9 cellular contexts compared by ENCODE assay signal in genomic region chr17:18411377-18411864, GRCh38. TPM values are rescaled to one million over a fixed set of nuclear protein-coding genes. Genes with fewer than 3 reads are reported as not detected.
DNase-seq lines count a peak whose midpoint lies in the region; ATAC-seq and TF ChIP-seq lines count a peak whose summit lies in the region.
"Not testable (repeated sequence)": the region's sequence is repeated elsewhere in the genome, so short reads cannot be mapped to it uniquely, and the experiment has no call there.
"Had no signal": no experiment of that assay in that cellular context is flagged by ENCODE, and none has a peak within 500 bp of the region (broad histone marks: within the 10 kb centered on the region; RNA-seq: fewer than 3 reads in every experiment).

No MANE protein-coding gene starts in this region.

- H3K9ac ChIP-seq in BLaER1 (peak overlapping the region; percentile 78), NT2/D1 (ENCODE audit: insufficient read length, low read depth) (peak overlapping the region; percentile 76)

- not testable (repeated sequence) for H3K27me3 ChIP-seq in BLaER1; NT2/D1 (ENCODE audit: insufficient read depth, insufficient read length); neuron (ENCODE audit: insufficient read depth, low read length)

- H3K4me1 Mint-ChIP-seq in central memory CD8-positive, alpha-beta T cell = peaks cover 21% of the 10 kb centered on the region

- peak overlapping the region; percentile 90 for H3K27ac Mint-ChIP-seq in central memory CD8-positive, alpha-beta T cell (ENCODE audit: low read depth)

- DNase-seq in NT2/D1 (ENCODE audit: low read depth, low spot score); central memory CD8-positive, alpha-beta T cell (ENCODE audit: low spot score in 2 of 2): not testable (repeated sequence)
- peak; percentile 2 to 24 (median 19) for DNase-seq in activated CD8-positive, alpha-beta memory T cell treated with anti-CD3 and anti-CD28 coated beads for 48 hours (ENCODE audit: low read depth in 2 of 3, low spot score in 2 of 3)
- DNase-seq in left ventricle myocardium superior = peak; percentile 37
- DNase-seq in stimulated activated CD4-positive, alpha-beta T cell treated with anti-CD3 and anti-CD28 coated beads, TNF-alpha, amount 100 ng/mL, for 48 hours (ENCODE audit: low read depth in 3 of 3) = peak in 2 of 3 donors; percentile 3 to 8

- peak; percentile 34 for ATAC-seq in central memory CD8-positive, alpha-beta T cell (replicated peaks; ENCODE audit: extremely low read depth, poor library complexity, severe bottlenecking)
- peak; percentile 89 for ATAC-seq in left ventricle myocardium superior

- POLR2A ChIA-PET in HEK293 (lab: Yijun Ruan, JAX) = not testable (repeated sequence)

- peak overlapping the region; percentile 72 for H3K4me2 ChIP-seq in BLaER1

- CTCF ChIA-PET in HEK293 (lab: Yijun Ruan, JAX) = not testable (repeated sequence)

- intact Hi-C loops in left ventricle myocardium superior (cut with micrococcal nuclease) = not testable (repeated sequence)

- peak overlapping the region; percentile 82 for H3K27ac ChIP-seq in BLaER1
- peak overlapping the region; percentile 90 for H3K27ac ChIP-seq in HEK293 (ENCODE audit: extremely low read depth, low read depth, low read length)

- not testable (repeated sequence) for H3K36me3 Mint-ChIP-seq in central memory CD8-positive, alpha-beta T cell (ENCODE audit: insufficient read depth)

- H3K4me1 ChIP-seq in BLaER1 = peaks cover 17% of the 10 kb centered on the region
- not testable (repeated sequence) for H3K4me1 ChIP-seq in HEK293 (ENCODE audit: control insufficient read depth, insufficient read depth, low read length); NT2/D1 (ENCODE audit: insufficient read depth, insufficient read length); neuron (ENCODE audit: insufficient read depth, low read length)

- not testable (repeated sequence) for H3K27me3 Mint-ChIP-seq in central memory CD8-positive, alpha-beta T cell

- not testable (repeated sequence) for H2AFZ ChIP-seq in neuron (ENCODE audit: low read depth, low read length)

- H3K4me3 Mint-ChIP-seq in central memory CD8-positive, alpha-beta T cell = peak overlapping the region; percentile 97

- not testable (repeated sequence) for H3K9me3 Mint-ChIP-seq in central memory CD8-positive, alpha-beta T cell

- peak overlapping the region; percentile 68 for H3K4me3 ChIP-seq in BLaER1
- peak overlapping the region; percentile 44 for H3K4me3 ChIP-seq in HEK293 (ENCODE audit: low read depth, low read length)
- peak overlapping the region; percentile 45 for H3K4me3 ChIP-seq in NT2/D1 (ENCODE audit: insufficient read length, low read depth)
- peak overlapping the region; percentile 61 for H3K4me3 ChIP-seq in neuron (ENCODE audit: low read length)

- H3K36me3 ChIP-seq in BLaER1; HEK293 (ENCODE audit: control insufficient read depth in 2 of 2, insufficient read depth in 1 of 2, low read length in 2 of 2); NT2/D1 (ENCODE audit: insufficient read depth, insufficient read length, low read length); neuron (ENCODE audit: insufficient read depth, low read length): not testable (repeated sequence)

- not testable (repeated sequence) for H4K20me1 ChIP-seq in BLaER1

- H3K9me3 ChIP-seq in BLaER1; HEK293 (ENCODE audit: control insufficient read depth, insufficient read depth, low read depth, low read length); NT2/D1 (ENCODE audit: insufficient read depth, low read length); neuron (ENCODE audit: low read length): not testable (repeated sequence)

- TF ChIP-seq CTCF in HEK293 (tag by site-specific recombination; IDR thresholded peaks at IDR 0.05) = not testable (repeated sequence)

TF ChIP-seq in HEK293, 187 proteins besides CTCF, POLR2A, EP300 and RAD21 (continues in another document):
- peak; percentile 91 for TF ChIP-seq ZNF366 (tag by site-specific recombination; conservative IDR thresholded peaks at IDR 0.05)
- peak; percentile 81 for TF ChIP-seq SP3 (tag by site-specific recombination; IDR thresholded peaks at IDR 0.05)
- peak; percentile 76 for TF ChIP-seq ZNF76 (tag by site-specific recombination; IDR thresholded peaks at IDR 0.05; ENCODE audit: borderline replicate concordance, low read depth)
- TF ChIP-seq ZBTB17 (tag by site-specific recombination; IDR thresholded peaks at IDR 0.05) = peak; percentile 11; the same call in 1 of the 2 replicates
- peak; percentile 56; the same call in 1 of the 2 replicates for TF ChIP-seq KLF7 (tag by site-specific recombination; IDR thresholded peaks at IDR 0.05; ENCODE audit: borderline replicate concordance)
- peak; percentile 53; the same call in 1 of the 2 replicates for TF ChIP-seq ZFP69B (tag by site-specific recombination; IDR thresholded peaks at IDR 0.05)
- peak; percentile 59; the same call in 1 of the 2 replicates for TF ChIP-seq GLI4 (tag by site-specific recombination; IDR thresholded peaks at IDR 0.05)
- TF ChIP-seq PATZ1 (tag by site-specific recombination; IDR thresholded peaks at IDR 0.05) = peak; percentile 83
- peak; percentile 50; the same call in 1 of the 2 replicates for TF ChIP-seq ZBTB8A (tag by site-specific recombination; IDR thresholded peaks at IDR 0.05)
- peak; percentile 65 for TF ChIP-seq MYNN (tag by site-specific recombination; IDR thresholded peaks at IDR 0.05; ENCODE audit: borderline replicate concordance)
- peak; percentile 54; the same call in 1 of the 2 replicates for TF ChIP-seq ZNF2 (tag by site-specific recombination; IDR thresholded peaks at IDR 0.05)
- TF ChIP-seq ZNF18 (tag by site-specific recombination; IDR thresholded peaks at IDR 0.05) = 0 out of 2 replicates have a peak, but pooled peaks have one; percentile 33
- TF ChIP-seq ZNF324 (tag by site-specific recombination; IDR thresholded peaks at IDR 0.05) = peak; percentile 79
- peak; percentile 42; the same call in 1 of the 2 replicates for TF ChIP-seq ZSCAN23 (tag by site-specific recombination; IDR thresholded peaks at IDR 0.05)
- peak; percentile 80 for TF ChIP-seq KLF8 (tag by site-specific recombination; IDR thresholded peaks at IDR 0.05)
- TF ChIP-seq ZBTB26 (tag by site-specific recombination; optimal IDR thresholded peaks at IDR 0.05) = peak; percentile 34
- peak; percentile 98 for TF ChIP-seq EGR2 (tag by site-specific recombination; IDR thresholded peaks at IDR 0.05; ENCODE audit: low read depth)
- peak; percentile 60 for TF ChIP-seq KLF9 (tag by site-specific recombination; IDR thresholded peaks at IDR 0.05; ENCODE audit: low read depth)
- TF ChIP-seq ZNF639 (tag by site-specific recombination; IDR thresholded peaks at IDR 0.05) = peak; percentile 61; the same call in 1 of the 2 replicates
- TF ChIP-seq ZNF501 (tag by site-specific recombination; IDR thresholded peaks at IDR 0.05) = peak; percentile 79; the same call in 1 of the 2 replicates

RNA-seq across cellular contexts. Expression of gene EVPLL, which starts 33.8 kb away (rescaled TPM):
- not detected for total RNA-seq in left ventricle myocardium superior
- total RNA-seq: cerebellum had no signal

RNA-seq across cellular contexts. Expression of gene SHMT1, which starts 48.1 kb away (rescaled TPM):
- total RNA-seq in left ventricle myocardium superior = 8.4 TPM
